1 cellular context compared by ENCODE assay signal in the genomic region with DNA sequence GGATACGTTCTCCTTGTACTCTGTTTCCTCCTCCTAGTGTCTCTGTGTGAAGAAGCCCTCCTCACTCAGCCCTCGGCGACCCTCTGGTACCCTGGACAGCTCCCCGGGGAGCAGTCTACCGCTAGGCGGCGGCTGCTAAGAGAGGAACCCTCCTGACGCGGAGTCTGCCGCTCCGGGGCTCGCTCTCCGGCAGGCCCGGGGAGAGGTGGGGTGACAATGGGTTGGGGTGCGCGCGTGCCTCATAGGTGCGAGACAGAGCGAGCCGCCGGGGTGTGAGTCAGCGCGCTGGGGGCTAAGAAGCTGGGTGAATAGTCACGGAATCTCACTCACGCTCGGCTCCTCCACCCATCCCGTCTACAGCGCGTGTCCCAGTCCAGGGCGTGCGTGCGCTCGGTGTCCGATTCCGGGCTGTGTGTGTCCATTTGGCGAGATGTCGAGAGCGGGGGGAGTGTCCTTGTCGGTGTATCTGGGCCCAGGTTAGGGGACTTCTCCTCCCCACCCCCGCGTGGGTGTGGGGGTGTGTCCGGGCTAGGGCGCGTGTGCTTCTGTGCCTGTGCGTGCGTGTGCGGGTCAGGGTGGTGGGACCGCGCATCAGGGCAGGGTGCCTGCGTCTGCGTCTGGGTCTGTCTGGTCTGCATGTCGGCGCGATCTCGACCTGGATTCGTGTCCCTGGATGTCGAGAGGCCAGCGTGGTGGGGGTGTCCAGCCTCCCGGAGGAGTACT.
TF ChIP-seq lines count a peak whose summit lies in the region.

No MANE protein-coding gene starts in this region.

TF ChIP-seq in GM23338, 12 proteins besides CTCF, POLR2A, EP300 and RAD21 (continued from another document):
- no peak for TF ChIP-seq ZNF462 (CRISPR knock-in tag; IDR thresholded peaks at IDR 0.05)
